ENCODE assay signal across 28 cellular contexts in the genomic region with DNA sequence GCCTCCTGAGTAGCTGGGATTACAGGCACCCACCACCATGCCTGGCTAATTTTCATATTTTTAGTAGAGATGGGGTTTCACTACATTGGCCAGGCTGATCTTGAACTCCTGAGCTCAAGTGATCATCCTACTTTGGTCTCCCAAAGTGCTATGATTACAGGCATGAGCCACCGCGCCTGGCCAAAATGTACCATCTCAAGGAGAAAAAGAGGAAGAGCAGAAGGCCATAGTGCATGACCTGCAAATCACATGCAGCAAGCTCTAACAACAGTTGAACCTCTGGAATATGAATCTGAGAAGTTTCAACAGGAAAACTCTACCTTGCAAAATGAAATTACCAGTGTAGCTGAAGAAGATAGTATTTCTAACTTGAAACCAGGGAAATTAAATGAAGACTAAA. TPM values are rescaled to one million over a fixed set of nuclear protein-coding genes. Genes with fewer than 3 reads are reported as not detected.
DNase-seq lines count a peak whose midpoint lies in the region; ATAC-seq, FAIRE-seq and TF ChIP-seq lines count a peak whose summit lies in the region.
"Had no signal": no experiment of that assay in that cellular context is flagged by ENCODE, and none has a peak within 500 bp of the region (broad histone marks: within the 10 kb centered on the region; RNA-seq: fewer than 3 reads in every experiment).

No MANE protein-coding gene starts in this region.

- H3K9me3 ChIP-seq in K562 (replicated peaks; ENCODE audit: control insufficient read depth, insufficient read depth, low read depth, low read length) (no peaks in the 10 kb centered on the region), lower lobe of right lung (no peaks in the 10 kb centered on the region), psoas muscle (peaks cover 17% of the 10 kb centered on the region)

- H3K36me3 ChIP-seq in K562 (ENCODE audit: control insufficient read depth, insufficient read depth, low read length) (no peaks in the 10 kb centered on the region), lower lobe of right lung (no peaks in the 10 kb centered on the region), psoas muscle (ENCODE audit: insufficient read depth in 1 of 2, low read depth in 1 of 2) (no peaks in the 10 kb centered on the region)
- H3K36me3 ChIP-seq: BLaER1 had no signal

- no TSS peak for BruUV-seq in K562 (replicated peaks; lab: Mats Ljungman, UMichigan)

- no peak for TF ChIP-seq RAD21 in K562 (CRISPR knock-in tag; conservative IDR thresholded peaks at IDR 0.05 in 1 of 2, IDR thresholded peaks at IDR 0.05 in 1 of 2)

- TF ChIP-seq EP300 in K562 (IDR thresholded peaks at IDR 0.05; ENCODE audit: low read length): no peak

- H3K4me3 ChIP-seq in K562: no peak overlapping the region
- no peak overlapping the region for H3K4me3 ChIP-seq in lower lobe of right lung
- H3K4me3 ChIP-seq in psoas muscle: no peak overlapping the region
- H3K4me3 ChIP-seq: BLaER1, GM23248 had no signal

- H2AFZ ChIP-seq in K562 (ENCODE audit: low read depth, low read length): no peak overlapping the region
- H2AFZ ChIP-seq: GM23248 had no signal

- WGBS in K562 (ENCODE audit: insufficient coverage, low coverage, missing lambda C conversion rate): 0% methylated on average over 2 of the region's 2 CpGs
- 93 to 100% (median 94%) methylated on average over 2 of the region's 2 CpGs for WGBS in psoas muscle, 3 donors

- H3K79me2 ChIP-seq in K562 (ENCODE audit: control insufficient read depth, insufficient read depth, low read length): no peaks in the 10 kb centered on the region

- no peaks in the 10 kb centered on the region for H3K4me1 ChIP-seq in K562 (replicated peaks in 1 of 2; ENCODE audit: control insufficient read depth in 2 of 2, insufficient read depth in 2 of 2, low read length in 2 of 2)
- no peaks in the 10 kb centered on the region for H3K4me1 ChIP-seq in lower lobe of right lung
- H3K4me1 ChIP-seq in psoas muscle: no peaks in the 10 kb centered on the region
- H3K4me1 ChIP-seq: BLaER1 had no signal

- CTCF ChIA-PET in K562 (lab: Yijun Ruan, JAX; ENCODE audit: low intra/inter-chr PET ratio): no interaction called here

- DNase-seq in NOMO-1 treated with DMSO at 0.1 percent for 48 hours (lab: John Stamatoyannopoulos, UW; ENCODE audit: unreplicated experiment): peak; percentile 13
- no peak for DNase-seq in NOMO-1 (lab: John Stamatoyannopoulos, UW; ENCODE audit: unreplicated experiment in 2 of 2)
- DNase-seq in K562 (ENCODE audit: extremely low read depth in 1 of 4, low spot score in 3 of 4): no peak
- peak; percentile 63 for DNase-seq in lower lobe of right lung
- no peak for DNase-seq in LoVo (ENCODE audit: low spot score)
- DNase-seq in psoas muscle: no peak
- no peak for DNase-seq in NCI-H524 treated with DMSO at 0.1 percent for 48 hours (lab: John Stamatoyannopoulos, UW)
- DNase-seq: 8988T; CD4-positive, CD25-positive, alpha-beta regulatory T cell; CD8-positive, alpha-beta memory T cell; COR-L47; DMS 273 treated with DMSO at 0.1 percent for 48 hours; DMS53; DND-41; EL; GM23248; HCEC 1CT; IMR-90 had no signal

- POLR2A ChIA-PET in K562 (lab: Yijun Ruan, JAX): no interaction called here

- no peak overlapping the region for H3K9ac ChIP-seq in K562 (ENCODE audit: insufficient read depth in 1 of 2, low read depth in 2 of 2, low read length in 2 of 2)
- H3K9ac ChIP-seq: BLaER1, GM23248 had no signal

- no peak for ATAC-seq in K562
- ATAC-seq in lower lobe of right lung: peak; percentile 47 to 57
- ATAC-seq in GM21737 (IDR thresholded peaks at IDR 0.05; ENCODE audit: unreplicated experiment): no peak
- no peak for ATAC-seq in psoas muscle

- no peaks in the 10 kb centered on the region for H3K9me1 ChIP-seq in K562 (ENCODE audit: control insufficient read depth, insufficient read depth, low read length)

- H3K27me3 ChIP-seq in K562 (ENCODE audit: control insufficient read depth in 2 of 2, insufficient read depth in 2 of 2, low read length in 2 of 2) (no peaks in the 10 kb centered on the region), lower lobe of right lung (ENCODE audit: low read depth) (no peaks in the 10 kb centered on the region), psoas muscle (ENCODE audit: insufficient read depth in 3 of 3, low read length in 2 of 3) (peaks cover 0 to 5% (median 5%) of the 10 kb centered on the region in 3 donors)
- H3K27me3 ChIP-seq: BLaER1 had no signal

- H4K20me1 ChIP-seq in K562 (replicated peaks; ENCODE audit: control insufficient read depth, insufficient read depth, low read length): no peaks in the 10 kb centered on the region
- H4K20me1 ChIP-seq: BLaER1 had no signal

- TF ChIP-seq CTCF in K562 (IDR thresholded peaks at IDR 0.05 in 2 of 3, conservative IDR thresholded peaks at IDR 0.05 in 1 of 3; ENCODE audit: insufficient read depth in 2 of 3, low read depth in 1 of 3, low read length in 3 of 3): no peak
- TF ChIP-seq CTCF in lower lobe of right lung (IDR thresholded peaks at IDR 0.05): no peak
- no peak for TF ChIP-seq CTCF in psoas muscle (IDR thresholded peaks at IDR 0.05)

- TF ChIP-seq POLR2A in K562 (conservative IDR thresholded peaks at IDR 0.05): no peak

- no peak overlapping the region for H3K27ac ChIP-seq in K562 (ENCODE audit: extremely low read depth, low read depth, low read length)
- H3K27ac ChIP-seq in lower lobe of right lung: no peak overlapping the region
- no peak overlapping the region for H3K27ac ChIP-seq in psoas muscle
- H3K27ac ChIP-seq: BLaER1, GM23248, HL-60 had no signal

- no peak overlapping the region for H3K4me2 ChIP-seq in K562 (ENCODE audit: insufficient read depth, low read length)
- H3K4me2 ChIP-seq: BLaER1 had no signal

- FAIRE-seq in K562 (lab: Jason Lieb, UNC): no peak
- FAIRE-seq: GM12891, GM19239 had no signal

- in situ Hi-C loops in K562 (cut with MboI): no loop called here

- intact Hi-C loops in K562 (cut with micrococcal nuclease) (no loop called here), lower lobe of right lung (cut with DNase I) (no loop called here), psoas muscle (cut with DNase I) (no loop called here)

RNA-seq across cellular contexts. Expression of gene SERPINA1, which starts 17.1 kb away (rescaled TPM):
- not detected in 2 replicates for total RNA-seq in K562 (2011; cell fraction: chromatin; rRNA removed; ENCODE audit: low replicate concordance)
- total RNA-seq in K562 (2011; cell fraction: nucleolus; rRNA removed): not detected in 2 replicates
- not detected in 2 replicates for total RNA-seq in K562 (2011; cell fraction: nucleoplasm; rRNA removed)
- not detected in 2 replicates for total RNA-seq in K562 (2014; rRNA removed)
- total RNA-seq in K562 (2014; rRNA removed; fragmentation: Illumina TruSeq; extraction: Trizol): not detected in 2 replicates
- not detected in 2 replicates for total RNA-seq in K562 (2015; rRNA removed; fragmentation: Illumina TruSeq; extraction: Trizol)
- total RNA-seq in K562 (2021): 4.1 and 6.0 TPM in 2 replicates
- polyA plus RNA-seq in K562 (2011; rRNA removed): not detected in 2 replicates
- polyA plus RNA-seq in K562 (2011; cell fraction: cytosol; rRNA removed): not detected in 2 replicates
- polyA plus RNA-seq in K562 (2011; cell fraction: nucleus; rRNA removed): not detected in 2 replicates
- 0.08 TPM in 1 of 2 replicates, not detected in the other for polyA plus RNA-seq in K562 (2012)
- polyA plus RNA-seq in K562 (2014; fragmentation: Illumina TruSeq; extraction: Trizol): not detected in 2 replicates
- polyA plus RNA-seq in K562 (2014; fragmentation: Nextera tagmentation; extraction: Ambion mirVana): not detected
- polyA plus RNA-seq in K562 (2014; rRNA removed): not detected in 2 replicates
- 0.36 TPM in 1 of 2 replicates, not detected in the other for polyA minus RNA-seq in K562 (2011; rRNA and poly(A)+ RNA removed)
- 16.9 TPM in 1 of 2 replicates, not detected in the other for polyA minus RNA-seq in K562 (2011; cell fraction: cytosol; rRNA and poly(A)+ RNA removed)
- polyA minus RNA-seq in K562 (2011; cell fraction: nucleus; rRNA and poly(A)+ RNA removed): not detected in 2 replicates
- total RNA-seq in lower lobe of right lung: 994 TPM
- total RNA-seq in psoas muscle: 1 to 10 TPM; 2.6 to 5.5 (median 4.7) TPM
- 1 to 10 TPM in 2 of 3 donors, under 1 TPM in 1; 0.78 to 3.0 (median 2.8) TPM for polyA plus RNA-seq in psoas muscle
- total RNA-seq: A673; CD4-positive, CD25-positive, alpha-beta regulatory T cell; G401 had no signal
- polyA plus RNA-seq: CD8-positive, alpha-beta memory T cell had no signal

RNA-seq across cellular contexts. Expression of gene SERPINA2, which starts 39.0 kb away (rescaled TPM):
- total RNA-seq in K562 (2011; cell fraction: chromatin; rRNA removed; ENCODE audit: low replicate concordance): not detected in 2 replicates
- total RNA-seq in K562 (2011; cell fraction: nucleolus; rRNA removed): not detected in 2 replicates
- not detected in 2 replicates for total RNA-seq in K562 (2011; cell fraction: nucleoplasm; rRNA removed)
- total RNA-seq in K562 (2014; rRNA removed): not detected in 2 replicates
- not detected in 2 replicates for total RNA-seq in K562 (2014; rRNA removed; fragmentation: Illumina TruSeq; extraction: Trizol)
- total RNA-seq in K562 (2015; rRNA removed; fragmentation: Illumina TruSeq; extraction: Trizol): not detected in 2 replicates
- total RNA-seq in K562 (2021): not detected in 2 replicates
- polyA plus RNA-seq in K562 (2011; rRNA removed): not detected in 2 replicates
- not detected in 2 replicates for polyA plus RNA-seq in K562 (2011; cell fraction: cytosol; rRNA removed)
- polyA plus RNA-seq in K562 (2011; cell fraction: nucleus; rRNA removed): not detected in 2 replicates
- polyA plus RNA-seq in K562 (2012): not detected in 2 replicates
- not detected in 2 replicates for polyA plus RNA-seq in K562 (2014; fragmentation: Illumina TruSeq; extraction: Trizol)
- polyA plus RNA-seq in K562 (2014; fragmentation: Nextera tagmentation; extraction: Ambion mirVana): not detected
- polyA plus RNA-seq in K562 (2014; rRNA removed): not detected in 2 replicates
- polyA minus RNA-seq in K562 (2011; rRNA and poly(A)+ RNA removed): not detected in 2 replicates
- not detected in 2 replicates for polyA minus RNA-seq in K562 (2011; cell fraction: cytosol; rRNA and poly(A)+ RNA removed)
- not detected in 2 replicates for polyA minus RNA-seq in K562 (2011; cell fraction: nucleus; rRNA and poly(A)+ RNA removed)
- not detected for total RNA-seq in lower lobe of right lung
- total RNA-seq in psoas muscle: not detected
- polyA plus RNA-seq in psoas muscle: not detected
- total RNA-seq: A673; CD4-positive, CD25-positive, alpha-beta regulatory T cell; CD8-positive, alpha-beta memory T cell; G401; GM23248; H4; HT1080; IMR-90 had no signal
- polyA plus RNA-seq: AG04450; CD4-positive, CD25-positive, alpha-beta regulatory T cell; CD8-positive, alpha-beta memory T cell; GM23248; IMR-90 had no signal

RNA-seq across cellular contexts. Expression of gene SERPINA11, which starts 47.1 kb away (rescaled TPM):
- not detected in 2 replicates for total RNA-seq in K562 (2011; cell fraction: chromatin; rRNA removed; ENCODE audit: low replicate concordance)
- total RNA-seq in K562 (2011; cell fraction: nucleolus; rRNA removed): not detected in 2 replicates
- not detected in 2 replicates for total RNA-seq in K562 (2011; cell fraction: nucleoplasm; rRNA removed)
- not detected in 2 replicates for total RNA-seq in K562 (2014; rRNA removed)
- total RNA-seq in K562 (2014; rRNA removed; fragmentation: Illumina TruSeq; extraction: Trizol): not detected in 2 replicates
- total RNA-seq in K562 (2015; rRNA removed; fragmentation: Illumina TruSeq; extraction: Trizol): not detected in 2 replicates
- total RNA-seq in K562 (2021): not detected in 2 replicates
- polyA plus RNA-seq in K562 (2011; rRNA removed): not detected in 2 replicates
- not detected in 2 replicates for polyA plus RNA-seq in K562 (2011; cell fraction: cytosol; rRNA removed)
- not detected in 2 replicates for polyA plus RNA-seq in K562 (2011; cell fraction: nucleus; rRNA removed)
- polyA plus RNA-seq in K562 (2012): not detected in 2 replicates
- not detected in 2 replicates for polyA plus RNA-seq in K562 (2014; fragmentation: Illumina TruSeq; extraction: Trizol)
- not detected for polyA plus RNA-seq in K562 (2014; fragmentation: Nextera tagmentation; extraction: Ambion mirVana)
- not detected in 2 replicates for polyA plus RNA-seq in K562 (2014; rRNA removed)
- polyA minus RNA-seq in K562 (2011; rRNA and poly(A)+ RNA removed): not detected in 2 replicates
- polyA minus RNA-seq in K562 (2011; cell fraction: cytosol; rRNA and poly(A)+ RNA removed): not detected in 2 replicates
- not detected in 2 replicates for polyA minus RNA-seq in K562 (2011; cell fraction: nucleus; rRNA and poly(A)+ RNA removed)
- not detected for total RNA-seq in lower lobe of right lung
- total RNA-seq in psoas muscle: not detected
- polyA plus RNA-seq in psoas muscle: not detected
- total RNA-seq: A673; CD4-positive, CD25-positive, alpha-beta regulatory T cell; CD8-positive, alpha-beta memory T cell; G401; GM23248; H4; HT1080; IMR-90 had no signal
- polyA plus RNA-seq: AG04450; CD4-positive, CD25-positive, alpha-beta regulatory T cell; CD8-positive, alpha-beta memory T cell; GM23248; IMR-90 had no signal

Comparison
In these comparisons a context has a peak if more than half of its experiments do, and no peak if none do; other contexts are left out.
1. DNase-seq: peak in NOMO-1 treated with DMSO at 0.1 percent for 48 hours (single experiment) and lower lobe of right lung (single experiment); none in NOMO-1 (0 of 2), K562 (0 of 4), LoVo (single experiment), psoas muscle (0 of 2) and NCI-H524 treated with DMSO at 0.1 percent for 48 hours (single experiment).
2. ATAC-seq: peak in lower lobe of right lung (2 of 2); none in K562 (single experiment), GM21737 (single experiment) and psoas muscle (0 of 4).
3. RNA of gene SERPINA1, which starts 17.1 kb away (total RNA-seq): 994 TPM in lower lobe of right lung (single experiment); 2.6 to 5.5 TPM in psoas muscle and 4.1 to 6.0 TPM in K562; every median in the first group is over 100 times any median in the second.